ENCODE assay signal across 8 cellular contexts in the genomic region with DNA sequence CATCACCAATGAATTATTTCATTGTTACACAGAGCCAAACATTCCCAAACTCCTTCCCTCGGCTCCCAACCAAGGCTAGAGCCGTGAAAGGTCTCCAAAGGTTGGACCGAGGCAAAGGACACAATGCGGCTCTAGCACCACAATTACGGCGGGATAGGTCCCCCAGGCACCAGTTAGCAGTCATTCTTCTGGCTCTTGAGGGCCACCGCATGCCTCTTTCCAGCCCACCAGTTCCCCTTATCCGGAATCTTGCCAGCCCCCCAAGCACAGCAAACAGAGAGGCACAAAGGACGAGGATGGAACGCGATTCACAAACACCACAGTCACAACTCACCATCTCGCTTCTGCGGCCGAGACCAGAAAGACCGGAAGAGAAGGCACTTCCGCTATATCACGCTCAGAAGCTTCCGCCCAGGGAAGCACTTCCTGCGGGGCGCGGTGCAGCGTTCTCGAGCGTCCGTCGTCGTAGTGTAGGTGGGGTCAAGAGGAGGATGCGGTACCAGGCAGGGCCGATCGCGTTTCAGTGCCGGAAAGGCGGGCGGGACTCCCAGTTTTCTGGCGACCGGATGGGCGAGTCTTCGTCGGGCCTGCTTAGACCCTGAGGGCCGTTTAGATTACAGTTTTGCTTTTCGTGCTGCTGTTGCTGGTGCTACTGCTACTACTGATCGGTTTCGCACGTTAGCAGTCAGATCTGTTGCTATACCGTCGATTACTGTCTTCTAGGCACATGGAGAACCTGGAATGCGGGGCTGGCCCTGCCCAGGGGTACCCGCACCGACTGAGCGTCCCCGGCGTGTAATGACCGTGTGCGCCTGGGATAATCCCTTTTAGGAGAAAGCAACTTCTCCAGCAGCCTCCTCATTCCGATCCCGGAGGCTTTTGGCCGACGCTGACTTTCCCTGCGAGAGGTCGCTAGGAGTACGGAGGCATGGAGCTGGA. TPM values are rescaled to one million over a fixed set of nuclear protein-coding genes. Genes with fewer than 3 reads are reported as not detected.
A peak's percentile ranks its signal among the peaks of the same experiment; 100 is the strongest.
DNase-seq lines count a peak whose midpoint lies in the region; ATAC-seq and TF ChIP-seq lines count a peak whose summit lies in the region.

A gene (minus strand): TSS at position 374 of the 939 bp plus-strand sequence. CDS start 37 bp downstream, at position 337.

- peak within 1 kb of the TSS; percentile 87 for H3K4me2 ChIP-seq in osteoblast (ENCODE audit: insufficient read depth, low read length)

- peak within 1 kb of the TSS; percentile 100 for H3K27ac Mint-ChIP-seq in activated naive CD8-positive, alpha-beta T cell

- H4K20me1 ChIP-seq in osteoblast (ENCODE audit: insufficient read depth, low read length) = peaks cover 42% of the 10 kb centered on the region

- no peaks in the 10 kb centered on the region for H3K9me3 Mint-ChIP-seq in activated naive CD8-positive, alpha-beta T cell (ENCODE audit: low read depth)

- TF ChIP-seq CTCF in GM10248 (IDR thresholded peaks at IDR 0.05; ENCODE audit: control extremely low read depth, extremely low read depth, low read depth, missing control alignments) = no peak
- TF ChIP-seq CTCF in osteoblast (IDR thresholded peaks at IDR 0.05; ENCODE audit: extremely low read depth, low read depth, low read length) = no peak
- no peak for TF ChIP-seq CTCF in thoracic aorta (IDR thresholded peaks at IDR 0.05)

- DNase-seq in GM10248 (ENCODE audit: extremely low spot score) (peak; percentile 94), NCI-H1105 (lab: John Stamatoyannopoulos, UW) (peak; percentile 89), SKM-1 treated with dmso at 0.1 percent for 144 hours (lab: John Stamatoyannopoulos, UW; ENCODE audit: unreplicated experiment) (peak; percentile 93), glomerular visceral epithelial cell (ENCODE audit: extremely low spot score) (peak; percentile 98), osteoblast (ENCODE audit: insufficient read length, low spot score, missing footprints) (peak; percentile 91), thoracic aorta (ENCODE audit: low spot score) (peak; percentile 82)

- ATAC-seq in HG02623 (IDR thresholded peaks at IDR 0.05; ENCODE audit: unreplicated experiment) (peak; percentile 95), thoracic aorta (ENCODE audit: insufficient number of reproducible peaks, low FRiP score, low read depth) (peak; percentile 96)

- CTCF ChIA-PET in GM10248 (lab: Yijun Ruan, JAX) = interaction anchor here (1.0 to 1.4 kb wide), 2 partner anchors 39 to 64 kb away, joined by 3 to 4 read pairs; no protein-coding TSS in a partner anchor

- H3K79me2 ChIP-seq in osteoblast (ENCODE audit: insufficient read depth, low read length) = peaks cover 42% of the 10 kb centered on the region

- H3K4me1 ChIP-seq in osteoblast (ENCODE audit: insufficient read depth, low read length) (peaks cover 30% of the 10 kb centered on the region), thoracic aorta (ENCODE audit: control insufficient read depth in 1 of 2, low read depth in 2 of 2) (peaks cover 6 to 26% of the 10 kb centered on the region in 2 donors)

- H3K36me3 Mint-ChIP-seq in activated naive CD8-positive, alpha-beta T cell = peaks cover 36% of the 10 kb centered on the region

- H3K27me3 ChIP-seq in osteoblast (ENCODE audit: insufficient read depth, low read length) = no peaks in the 10 kb centered on the region
- no peaks in the 10 kb centered on the region for H3K27me3 ChIP-seq in thoracic aorta (replicated peaks; ENCODE audit: insufficient read depth)

- H3K27ac ChIP-seq in osteoblast (ENCODE audit: low read depth, low read length) (peak within 1 kb of the TSS; percentile 92), thoracic aorta (peak within 1 kb of the TSS; percentile 97 to 99)

- POLR2A ChIA-PET in GM10248 (lab: Yijun Ruan, JAX) = interaction anchor here (0.9 to 1.2 kb wide), 3 partner anchors 8 to 14 kb away, joined by 3 to 7 read pairs (median 4); no protein-coding TSS in a partner anchor

- peak within 1 kb of the TSS; percentile 99 for H3K4me3 Mint-ChIP-seq in activated naive CD8-positive, alpha-beta T cell

- H3K36me3 ChIP-seq in osteoblast (ENCODE audit: insufficient read depth, low read length) (peaks cover 43% of the 10 kb centered on the region), thoracic aorta (peaks cover 30% of the 10 kb centered on the region)

- peak within 1 kb of the TSS; percentile 87 for H3K4me3 ChIP-seq in osteoblast (ENCODE audit: insufficient read depth, low read length)
- H3K4me3 ChIP-seq in thoracic aorta = peak within 1 kb of the TSS; percentile 89

- H3K4me1 Mint-ChIP-seq in activated naive CD8-positive, alpha-beta T cell (ENCODE audit: low read depth) = peaks cover 46% of the 10 kb centered on the region

- no peaks in the 10 kb centered on the region for H3K27me3 Mint-ChIP-seq in activated naive CD8-positive, alpha-beta T cell

- H2AFZ ChIP-seq in osteoblast (ENCODE audit: low read length) = peak within 1 kb of the TSS; percentile 88

- no peaks in the 10 kb centered on the region for H3K9me3 ChIP-seq in osteoblast (ENCODE audit: low read depth, low read length)
- no peaks in the 10 kb centered on the region for H3K9me3 ChIP-seq in thoracic aorta

RNA-seq across cellular contexts. Expression of the gene that starts here (rescaled TPM):
- total RNA-seq in osteoblast = 220 and 385 TPM in 2 replicates
- 10 to 100 TPM; 26.1 to 45.4 TPM for total RNA-seq in thoracic aorta

Comparison
In these comparisons a context has a peak if more than half of its experiments do, and no peak if none do; other contexts are left out.
1. Peak in every context shown above with its lines: DNase-seq, ATAC-seq, H3K4me3 ChIP-seq and H3K27ac ChIP-seq.